ENCODE assay signal across 9 cellular contexts in genomic region chr7:141481971-141482370, GRCh38.
"Had no signal": no experiment of that assay in that cellular context is flagged by ENCODE, and none has a peak within 500 bp of the region (broad histone marks: within the 10 kb centered on the region; RNA-seq: fewer than 3 reads in every experiment).

No MANE protein-coding gene starts in this region.

- H3K4me1 ChIP-seq: HAP-1 had no signal

- H3K27ac Mint-ChIP-seq: HFFc6 had no signal

- H3K9ac ChIP-seq: GM23248 had no signal

- H2AFZ ChIP-seq: GM23248 had no signal

- H3K4me3 Mint-ChIP-seq: HFFc6 had no signal

- H3K4me3 ChIP-seq: GM23248, HAP-1, K562 had no signal

- H3K9me3 ChIP-seq: HAP-1 had no signal

- H3K27ac ChIP-seq: GM23248 had no signal

- FAIRE-seq: HTR-8/SVneo, K562 had no signal

- ATAC-seq: HCT116, K562 had no signal

- H3K36me3 ChIP-seq: HAP-1 had no signal

- DNase-seq: GM23248, H7, HFFc6, IMR-90, KG1 had no signal
